8 cellular contexts compared by ENCODE assay signal in the genomic region with DNA sequence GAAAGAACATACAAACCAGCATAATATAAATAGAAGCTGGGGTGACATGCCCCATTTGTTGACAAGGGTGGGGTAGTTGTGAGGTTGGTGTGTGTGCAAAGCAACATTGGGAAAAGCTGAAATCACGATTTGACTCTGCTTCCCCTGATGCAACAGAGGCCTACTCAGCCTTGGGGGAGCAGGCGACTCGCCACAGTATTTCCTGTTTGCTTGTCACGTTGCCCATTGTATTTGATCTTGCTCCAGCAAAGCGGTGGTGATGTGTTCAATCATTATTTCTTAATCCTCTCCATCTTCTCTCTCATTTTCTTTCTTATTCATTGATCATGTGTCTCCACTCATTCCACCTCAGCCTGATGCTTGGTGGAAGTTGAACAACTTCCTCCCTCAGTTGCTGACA.
DNase-seq lines count a peak whose midpoint lies in the region; ATAC-seq lines count a peak whose summit lies in the region.

No MANE protein-coding gene starts in this region.

- peak; percentile 67 for ATAC-seq in GM21447 (IDR thresholded peaks at IDR 0.05; ENCODE audit: unreplicated experiment)
- no peak for ATAC-seq in HG02571 (IDR thresholded peaks at IDR 0.05; ENCODE audit: unreplicated experiment)
- ATAC-seq in HG03520 (IDR thresholded peaks at IDR 0.05; ENCODE audit: unreplicated experiment): no peak

- intact Hi-C loops in activated naive CD4-positive, alpha-beta T cell treated with anti-CD3 and anti-CD28 coated beads for 36 hours (cut with micrococcal nuclease): loop anchor here (1.0 to 10.0 kb wide), 4 partner anchors 20 to 425 kb away; partner anchors contain the start of gene CITED2
- intact Hi-C loops in posterior cingulate gyrus (cut with DNase I): no loop called here

- no peaks in the 10 kb centered on the region for H3K36me3 Mint-ChIP-seq in activated naive CD4-positive, alpha-beta T cell treated with anti-CD3 and anti-CD28 coated beads for 36 hours (ENCODE audit: low read depth)

- DNase-seq in NCI-H226 (peak; percentile 33), posterior cingulate gyrus (no peak), HUDEP-2 (lab: John Stamatoyannopoulos, UW; ENCODE audit: unreplicated experiment in 76 of 76) (no peak)
- peak; percentile 79 for DNase-seq in activated naive CD4-positive, alpha-beta T cell treated with anti-CD3 and anti-CD28 coated beads for 36 hours

- H3K36me3 ChIP-seq in muscle layer of colon (ENCODE audit: insufficient read depth, low read length): no peaks in the 10 kb centered on the region

- H3K27me3 Mint-ChIP-seq in activated naive CD4-positive, alpha-beta T cell treated with anti-CD3 and anti-CD28 coated beads for 36 hours (ENCODE audit: low read depth): no peaks in the 10 kb centered on the region

- peak overlapping the region; percentile 10 for H3K27ac ChIP-seq in muscle layer of colon (ENCODE audit: low read depth, low read length)

- peaks cover 12% of the 10 kb centered on the region for H3K4me1 Mint-ChIP-seq in activated naive CD4-positive, alpha-beta T cell treated with anti-CD3 and anti-CD28 coated beads for 36 hours (ENCODE audit: low read depth)

- no peak overlapping the region for H3K4me3 Mint-ChIP-seq in activated naive CD4-positive, alpha-beta T cell treated with anti-CD3 and anti-CD28 coated beads for 36 hours

- H3K9me3 Mint-ChIP-seq in activated naive CD4-positive, alpha-beta T cell treated with anti-CD3 and anti-CD28 coated beads for 36 hours: no peaks in the 10 kb centered on the region

- CTCF ChIA-PET in activated naive CD4-positive, alpha-beta T cell treated with anti-CD3 and anti-CD28 coated beads for 36 hours (lab: Charles Lee): no interaction called here

- H3K4me1 ChIP-seq in muscle layer of colon (ENCODE audit: insufficient read depth, low read length): peaks cover 23% of the 10 kb centered on the region

- no peak overlapping the region for H3K4me3 ChIP-seq in muscle layer of colon (ENCODE audit: low read depth in 1 of 2, low read length in 2 of 2)

- peak overlapping the region; percentile 32 for H3K27ac Mint-ChIP-seq in activated naive CD4-positive, alpha-beta T cell treated with anti-CD3 and anti-CD28 coated beads for 36 hours

- no peaks in the 10 kb centered on the region for H3K27me3 ChIP-seq in muscle layer of colon (ENCODE audit: control insufficient read depth in 1 of 2, insufficient read depth in 2 of 2, low read length in 2 of 2)

- H3K9ac ChIP-seq in muscle layer of colon (ENCODE audit: low read length): no peak overlapping the region

- H3K9me3 ChIP-seq in muscle layer of colon (ENCODE audit: low read length): no peaks in the 10 kb centered on the region

Comparison
In these comparisons a context has a peak if more than half of its experiments do, and no peak if none do; other contexts are left out.
1. DNase-seq: peak in NCI-H226 (single experiment) and activated naive CD4-positive, alpha-beta T cell treated with anti-CD3 and anti-CD28 coated beads for 36 hours (single experiment); none in posterior cingulate gyrus (0 of 10) and HUDEP-2 (0 of 76).